ENCODE assay signal across 1 cellular context in the genomic region with DNA sequence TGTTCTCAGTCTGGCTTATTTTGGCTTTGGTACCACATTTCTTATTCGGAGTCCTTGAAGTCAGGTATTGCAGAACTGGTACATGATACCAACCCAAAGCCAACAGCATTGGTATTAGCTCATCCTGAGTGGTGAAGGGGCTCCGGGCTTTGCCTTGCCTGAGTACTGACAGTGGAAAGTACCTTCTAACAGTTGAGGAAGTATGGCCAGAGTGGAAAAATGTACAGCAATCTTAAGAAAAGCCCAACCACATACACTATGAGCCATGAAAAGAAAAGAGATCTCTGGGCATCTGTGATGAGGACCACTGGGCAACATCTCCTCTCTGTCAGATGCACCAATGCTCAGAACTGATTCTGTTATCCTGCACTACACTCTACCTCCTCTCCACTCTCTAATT.
TF ChIP-seq lines count a peak whose summit lies in the region.

No MANE protein-coding gene starts in this region.

TF ChIP-seq in GM12878, 131 proteins besides CTCF, POLR2A, EP300 and RAD21 (continued from another document and continues in another):
- TF ChIP-seq, protein P1, sequence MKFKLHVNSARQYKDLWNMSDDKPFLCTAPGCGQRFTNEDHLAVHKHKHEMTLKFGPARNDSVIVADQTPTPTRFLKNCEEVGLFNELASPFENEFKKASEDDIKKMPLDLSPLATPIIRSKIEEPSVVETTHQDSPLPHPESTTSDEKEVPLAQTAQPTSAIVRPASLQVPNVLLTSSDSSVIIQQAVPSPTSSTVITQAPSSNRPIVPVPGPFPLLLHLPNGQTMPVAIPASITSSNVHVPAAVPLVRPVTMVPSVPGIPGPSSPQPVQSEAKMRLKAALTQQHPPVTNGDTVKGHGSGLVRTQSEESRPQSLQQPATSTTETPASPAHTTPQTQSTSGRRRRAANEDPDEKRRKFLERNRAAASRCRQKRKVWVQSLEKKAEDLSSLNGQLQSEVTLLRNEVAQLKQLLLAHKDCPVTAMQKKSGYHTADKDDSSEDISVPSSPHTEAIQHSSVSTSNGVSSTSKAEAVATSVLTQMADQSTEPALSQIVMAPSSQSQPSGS (IDR thresholded peaks at IDR 0.05; ENCODE audit: low read length): no peak; the same call in 1 of the 2 replicates
- TF ChIP-seq MXI1 (IDR thresholded peaks at IDR 0.05; ENCODE audit: low read depth, low read length): no peak
- no peak for TF ChIP-seq SMARCA5 (IDR thresholded peaks at IDR 0.05)
- TF ChIP-seq, protein P2, sequence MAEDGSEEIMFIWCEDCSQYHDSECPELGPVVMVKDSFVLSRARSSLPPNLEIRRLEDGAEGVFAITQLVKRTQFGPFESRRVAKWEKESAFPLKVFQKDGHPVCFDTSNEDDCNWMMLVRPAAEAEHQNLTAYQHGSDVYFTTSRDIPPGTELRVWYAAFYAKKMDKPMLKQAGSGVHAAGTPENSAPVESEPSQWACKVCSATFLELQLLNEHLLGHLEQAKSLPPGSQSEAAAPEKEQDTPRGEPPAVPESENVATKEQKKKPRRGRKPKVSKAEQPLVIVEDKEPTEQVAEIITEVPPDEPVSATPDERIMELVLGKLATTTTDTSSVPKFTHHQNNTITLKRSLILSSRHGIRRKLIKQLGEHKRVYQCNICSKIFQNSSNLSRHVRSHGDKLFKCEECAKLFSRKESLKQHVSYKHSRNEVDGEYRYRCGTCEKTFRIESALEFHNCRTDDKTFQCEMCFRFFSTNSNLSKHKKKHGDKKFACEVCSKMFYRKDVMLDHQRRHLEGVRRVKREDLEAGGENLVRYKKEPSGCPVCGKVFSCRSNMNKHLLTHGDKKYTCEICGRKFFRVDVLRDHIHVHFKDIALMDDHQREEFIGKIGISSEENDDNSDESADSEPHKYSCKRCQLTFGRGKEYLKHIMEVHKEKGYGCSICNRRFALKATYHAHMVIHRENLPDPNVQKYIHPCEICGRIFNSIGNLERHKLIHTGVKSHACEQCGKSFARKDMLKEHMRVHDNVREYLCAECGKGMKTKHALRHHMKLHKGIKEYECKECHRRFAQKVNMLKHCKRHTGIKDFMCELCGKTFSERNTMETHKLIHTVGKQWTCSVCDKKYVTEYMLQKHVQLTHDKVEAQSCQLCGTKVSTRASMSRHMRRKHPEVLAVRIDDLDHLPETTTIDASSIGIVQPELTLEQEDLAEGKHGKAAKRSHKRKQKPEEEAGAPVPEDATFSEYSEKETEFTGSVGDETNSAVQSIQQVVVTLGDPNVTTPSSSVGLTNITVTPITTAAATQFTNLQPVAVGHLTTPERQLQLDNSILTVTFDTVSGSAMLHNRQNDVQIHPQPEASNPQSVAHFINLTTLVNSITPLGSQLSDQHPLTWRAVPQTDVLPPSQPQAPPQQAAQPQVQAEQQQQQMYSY (CRISPR knock-in tag; IDR thresholded peaks at IDR 0.05): no peak
- peak; percentile 60 for TF ChIP-seq DPF2 (IDR thresholded peaks at IDR 0.05)
- TF ChIP-seq ZNF207 (IDR thresholded peaks at IDR 0.05; ENCODE audit: borderline replicate concordance): no peak
- TF ChIP-seq, protein P3, sequence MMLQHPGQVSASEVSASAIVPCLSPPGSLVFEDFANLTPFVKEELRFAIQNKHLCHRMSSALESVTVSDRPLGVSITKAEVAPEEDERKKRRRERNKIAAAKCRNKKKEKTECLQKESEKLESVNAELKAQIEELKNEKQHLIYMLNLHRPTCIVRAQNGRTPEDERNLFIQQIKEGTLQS (IDR thresholded peaks at IDR 0.05; ENCODE audit: borderline replicate concordance, extremely low read depth, low read depth, low read length): no peak
- TF ChIP-seq CREB1 (IDR thresholded peaks at IDR 0.05; ENCODE audit: low read depth): no peak
- TF ChIP-seq YBX1 (IDR thresholded peaks at IDR 0.05): no peak
- no peak for TF ChIP-seq SREBF2 (IDR thresholded peaks at IDR 0.05; ENCODE audit: low read length)
- no peak for TF ChIP-seq STAT3 (IDR thresholded peaks at IDR 0.05; ENCODE audit: low read depth, low read length)
- TF ChIP-seq POLR2AphosphoS2 (IDR thresholded peaks at IDR 0.05; ENCODE audit: low read depth, low read length): no peak
- TF ChIP-seq MEF2A (IDR thresholded peaks at IDR 0.05; ENCODE audit: insufficient read depth, low read depth, low read length): no peak
- TF ChIP-seq, protein P4, sequence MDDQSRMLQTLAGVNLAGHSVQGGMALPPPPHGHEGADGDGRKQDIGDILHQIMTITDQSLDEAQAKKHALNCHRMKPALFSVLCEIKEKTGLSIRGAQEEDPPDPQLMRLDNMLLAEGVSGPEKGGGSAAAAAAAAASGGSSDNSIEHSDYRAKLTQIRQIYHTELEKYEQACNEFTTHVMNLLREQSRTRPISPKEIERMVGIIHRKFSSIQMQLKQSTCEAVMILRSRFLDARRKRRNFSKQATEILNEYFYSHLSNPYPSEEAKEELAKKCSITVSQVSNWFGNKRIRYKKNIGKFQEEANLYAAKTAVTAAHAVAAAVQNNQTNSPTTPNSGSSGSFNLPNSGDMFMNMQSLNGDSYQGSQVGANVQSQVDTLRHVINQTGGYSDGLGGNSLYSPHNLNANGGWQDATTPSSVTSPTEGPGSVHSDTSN (IDR thresholded peaks at IDR 0.05; ENCODE audit: insufficient replicate concordance, low read depth, low read length): no peak
- no peak for TF ChIP-seq FOS (IDR thresholded peaks at IDR 0.05; ENCODE audit: borderline replicate concordance, extremely low read depth, insufficient read length)
- TF ChIP-seq NR2F1 (conservative IDR thresholded peaks at IDR 0.05): no peak
- TF ChIP-seq CHD4 (IDR thresholded peaks at IDR 0.05): no peak
- TF ChIP-seq PML (IDR thresholded peaks at IDR 0.05; ENCODE audit: low read length): no peak
- TF ChIP-seq, protein P5, sequence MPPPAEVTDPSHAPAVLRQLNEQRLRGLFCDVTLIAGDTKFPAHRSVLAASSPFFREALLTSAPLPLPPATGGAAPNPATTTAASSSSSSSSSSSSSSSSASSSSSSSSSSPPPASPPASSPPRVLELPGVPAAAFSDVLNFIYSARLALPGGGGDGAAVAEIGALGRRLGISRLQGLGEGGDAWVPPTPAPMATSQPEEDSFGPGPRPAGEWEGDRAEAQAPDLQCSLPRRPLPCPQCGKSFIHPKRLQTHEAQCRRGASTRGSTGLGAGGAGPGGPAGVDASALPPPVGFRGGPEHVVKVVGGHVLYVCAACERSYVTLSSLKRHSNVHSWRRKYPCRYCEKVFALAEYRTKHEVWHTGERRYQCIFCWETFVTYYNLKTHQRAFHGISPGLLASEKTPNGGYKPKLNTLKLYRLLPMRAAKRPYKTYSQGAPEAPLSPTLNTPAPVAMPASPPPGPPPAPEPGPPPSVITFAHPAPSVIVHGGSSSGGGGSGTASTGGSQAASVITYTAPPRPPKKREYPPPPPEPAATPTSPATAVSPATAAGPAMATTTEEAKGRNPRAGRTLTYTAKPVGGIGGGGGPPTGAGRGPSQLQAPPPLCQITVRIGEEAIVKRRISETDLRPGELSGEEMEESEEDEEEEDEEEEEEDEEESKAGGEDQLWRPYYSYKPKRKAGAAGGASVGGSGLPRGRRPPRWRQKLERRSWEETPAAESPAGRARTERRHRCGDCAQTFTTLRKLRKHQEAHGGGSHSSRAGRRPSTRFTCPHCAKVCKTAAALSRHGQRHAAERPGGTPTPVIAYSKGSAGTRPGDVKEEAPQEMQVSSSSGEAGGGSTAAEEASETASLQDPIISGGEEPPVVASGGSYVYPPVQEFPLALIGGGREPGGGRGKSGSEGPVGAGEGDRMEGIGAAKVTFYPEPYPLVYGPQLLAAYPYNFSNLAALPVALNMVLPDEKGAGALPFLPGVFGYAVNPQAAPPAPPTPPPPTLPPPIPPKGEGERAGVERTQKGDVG (CRISPR knock-in tag; IDR thresholded peaks at IDR 0.05): no peak
- peak; percentile 79 for TF ChIP-seq RUNX3 (IDR thresholded peaks at IDR 0.05; ENCODE audit: low read length)
- TF ChIP-seq IKZF1 (conservative IDR thresholded peaks at IDR 0.05): peak; percentile 67
- TF ChIP-seq CBX3 (IDR thresholded peaks at IDR 0.05; ENCODE audit: borderline replicate concordance, low read depth): no peak
- no peak for TF ChIP-seq SUZ12 (IDR thresholded peaks at IDR 0.05; ENCODE audit: unreplicated experiment)
- TF ChIP-seq, protein P6, sequence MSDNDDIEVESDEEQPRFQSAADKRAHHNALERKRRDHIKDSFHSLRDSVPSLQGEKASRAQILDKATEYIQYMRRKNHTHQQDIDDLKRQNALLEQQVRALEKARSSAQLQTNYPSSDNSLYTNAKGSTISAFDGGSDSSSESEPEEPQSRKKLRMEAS (IDR thresholded peaks at IDR 0.05; ENCODE audit: low read depth, low read length): no peak
- TF ChIP-seq FOXK2 (IDR thresholded peaks at IDR 0.05): no peak
- TF ChIP-seq HDAC2 (IDR thresholded peaks at IDR 0.05): no peak
- TF ChIP-seq RFX5 (IDR thresholded peaks at IDR 0.05; ENCODE audit: low read depth, low read length): no peak
- TF ChIP-seq, protein P7, sequence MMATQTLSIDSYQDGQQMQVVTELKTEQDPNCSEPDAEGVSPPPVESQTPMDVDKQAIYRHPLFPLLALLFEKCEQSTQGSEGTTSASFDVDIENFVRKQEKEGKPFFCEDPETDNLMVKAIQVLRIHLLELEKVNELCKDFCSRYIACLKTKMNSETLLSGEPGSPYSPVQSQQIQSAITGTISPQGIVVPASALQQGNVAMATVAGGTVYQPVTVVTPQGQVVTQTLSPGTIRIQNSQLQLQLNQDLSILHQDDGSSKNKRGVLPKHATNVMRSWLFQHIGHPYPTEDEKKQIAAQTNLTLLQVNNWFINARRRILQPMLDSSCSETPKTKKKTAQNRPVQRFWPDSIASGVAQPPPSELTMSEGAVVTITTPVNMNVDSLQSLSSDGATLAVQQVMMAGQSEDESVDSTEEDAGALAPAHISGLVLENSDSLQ (IDR thresholded peaks at IDR 0.05): no peak
- TF ChIP-seq JUNB (IDR thresholded peaks at IDR 0.05): peak; percentile 24
- peak; percentile 25; the same call in 1 of the 2 replicates for TF ChIP-seq LARP7 (IDR thresholded peaks at IDR 0.05)
- TF ChIP-seq SP1 (IDR thresholded peaks at IDR 0.05; ENCODE audit: low read depth, low read length): no peak
- TF ChIP-seq, protein P8, sequence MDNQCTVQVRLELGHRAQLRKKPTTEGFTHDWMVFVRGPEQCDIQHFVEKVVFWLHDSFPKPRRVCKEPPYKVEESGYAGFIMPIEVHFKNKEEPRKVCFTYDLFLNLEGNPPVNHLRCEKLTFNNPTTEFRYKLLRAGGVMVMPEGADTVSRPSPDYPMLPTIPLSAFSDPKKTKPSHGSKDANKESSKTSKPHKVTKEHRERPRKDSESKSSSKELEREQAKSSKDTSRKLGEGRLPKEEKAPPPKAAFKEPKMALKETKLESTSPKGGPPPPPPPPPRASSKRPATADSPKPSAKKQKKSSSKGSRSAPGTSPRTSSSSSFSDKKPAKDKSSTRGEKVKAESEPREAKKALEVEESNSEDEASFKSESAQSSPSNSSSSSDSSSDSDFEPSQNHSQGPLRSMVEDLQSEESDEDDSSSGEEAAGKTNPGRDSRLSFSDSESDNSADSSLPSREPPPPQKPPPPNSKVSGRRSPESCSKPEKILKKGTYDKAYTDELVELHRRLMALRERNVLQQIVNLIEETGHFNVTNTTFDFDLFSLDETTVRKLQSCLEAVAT (IDR thresholded peaks at IDR 0.05): peak; percentile 55; the same call in 1 of the 2 replicates
- TF ChIP-seq, protein P9, sequence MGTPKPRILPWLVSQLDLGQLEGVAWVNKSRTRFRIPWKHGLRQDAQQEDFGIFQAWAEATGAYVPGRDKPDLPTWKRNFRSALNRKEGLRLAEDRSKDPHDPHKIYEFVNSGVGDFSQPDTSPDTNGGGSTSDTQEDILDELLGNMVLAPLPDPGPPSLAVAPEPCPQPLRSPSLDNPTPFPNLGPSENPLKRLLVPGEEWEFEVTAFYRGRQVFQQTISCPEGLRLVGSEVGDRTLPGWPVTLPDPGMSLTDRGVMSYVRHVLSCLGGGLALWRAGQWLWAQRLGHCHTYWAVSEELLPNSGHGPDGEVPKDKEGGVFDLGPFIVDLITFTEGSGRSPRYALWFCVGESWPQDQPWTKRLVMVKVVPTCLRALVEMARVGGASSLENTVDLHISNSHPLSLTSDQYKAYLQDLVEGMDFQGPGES (IDR thresholded peaks at IDR 0.05): no peak
- no peak for TF ChIP-seq SMC3 (IDR thresholded peaks at IDR 0.05; ENCODE audit: borderline replicate concordance, low read length)
- TF ChIP-seq, protein P10, sequence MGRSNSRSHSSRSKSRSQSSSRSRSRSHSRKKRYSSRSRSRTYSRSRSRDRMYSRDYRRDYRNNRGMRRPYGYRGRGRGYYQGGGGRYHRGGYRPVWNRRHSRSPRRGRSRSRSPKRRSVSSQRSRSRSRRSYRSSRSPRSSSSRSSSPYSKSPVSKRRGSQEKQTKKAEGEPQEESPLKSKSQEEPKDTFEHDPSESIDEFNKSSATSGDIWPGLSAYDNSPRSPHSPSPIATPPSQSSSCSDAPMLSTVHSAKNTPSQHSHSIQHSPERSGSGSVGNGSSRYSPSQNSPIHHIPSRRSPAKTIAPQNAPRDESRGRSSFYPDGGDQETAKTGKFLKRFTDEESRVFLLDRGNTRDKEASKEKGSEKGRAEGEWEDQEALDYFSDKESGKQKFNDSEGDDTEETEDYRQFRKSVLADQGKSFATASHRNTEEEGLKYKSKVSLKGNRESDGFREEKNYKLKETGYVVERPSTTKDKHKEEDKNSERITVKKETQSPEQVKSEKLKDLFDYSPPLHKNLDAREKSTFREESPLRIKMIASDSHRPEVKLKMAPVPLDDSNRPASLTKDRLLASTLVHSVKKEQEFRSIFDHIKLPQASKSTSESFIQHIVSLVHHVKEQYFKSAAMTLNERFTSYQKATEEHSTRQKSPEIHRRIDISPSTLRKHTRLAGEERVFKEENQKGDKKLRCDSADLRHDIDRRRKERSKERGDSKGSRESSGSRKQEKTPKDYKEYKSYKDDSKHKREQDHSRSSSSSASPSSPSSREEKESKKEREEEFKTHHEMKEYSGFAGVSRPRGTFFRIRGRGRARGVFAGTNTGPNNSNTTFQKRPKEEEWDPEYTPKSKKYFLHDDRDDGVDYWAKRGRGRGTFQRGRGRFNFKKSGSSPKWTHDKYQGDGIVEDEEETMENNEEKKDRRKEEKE (IDR thresholded peaks at IDR 0.05): no peak
- TF ChIP-seq, protein P11, sequence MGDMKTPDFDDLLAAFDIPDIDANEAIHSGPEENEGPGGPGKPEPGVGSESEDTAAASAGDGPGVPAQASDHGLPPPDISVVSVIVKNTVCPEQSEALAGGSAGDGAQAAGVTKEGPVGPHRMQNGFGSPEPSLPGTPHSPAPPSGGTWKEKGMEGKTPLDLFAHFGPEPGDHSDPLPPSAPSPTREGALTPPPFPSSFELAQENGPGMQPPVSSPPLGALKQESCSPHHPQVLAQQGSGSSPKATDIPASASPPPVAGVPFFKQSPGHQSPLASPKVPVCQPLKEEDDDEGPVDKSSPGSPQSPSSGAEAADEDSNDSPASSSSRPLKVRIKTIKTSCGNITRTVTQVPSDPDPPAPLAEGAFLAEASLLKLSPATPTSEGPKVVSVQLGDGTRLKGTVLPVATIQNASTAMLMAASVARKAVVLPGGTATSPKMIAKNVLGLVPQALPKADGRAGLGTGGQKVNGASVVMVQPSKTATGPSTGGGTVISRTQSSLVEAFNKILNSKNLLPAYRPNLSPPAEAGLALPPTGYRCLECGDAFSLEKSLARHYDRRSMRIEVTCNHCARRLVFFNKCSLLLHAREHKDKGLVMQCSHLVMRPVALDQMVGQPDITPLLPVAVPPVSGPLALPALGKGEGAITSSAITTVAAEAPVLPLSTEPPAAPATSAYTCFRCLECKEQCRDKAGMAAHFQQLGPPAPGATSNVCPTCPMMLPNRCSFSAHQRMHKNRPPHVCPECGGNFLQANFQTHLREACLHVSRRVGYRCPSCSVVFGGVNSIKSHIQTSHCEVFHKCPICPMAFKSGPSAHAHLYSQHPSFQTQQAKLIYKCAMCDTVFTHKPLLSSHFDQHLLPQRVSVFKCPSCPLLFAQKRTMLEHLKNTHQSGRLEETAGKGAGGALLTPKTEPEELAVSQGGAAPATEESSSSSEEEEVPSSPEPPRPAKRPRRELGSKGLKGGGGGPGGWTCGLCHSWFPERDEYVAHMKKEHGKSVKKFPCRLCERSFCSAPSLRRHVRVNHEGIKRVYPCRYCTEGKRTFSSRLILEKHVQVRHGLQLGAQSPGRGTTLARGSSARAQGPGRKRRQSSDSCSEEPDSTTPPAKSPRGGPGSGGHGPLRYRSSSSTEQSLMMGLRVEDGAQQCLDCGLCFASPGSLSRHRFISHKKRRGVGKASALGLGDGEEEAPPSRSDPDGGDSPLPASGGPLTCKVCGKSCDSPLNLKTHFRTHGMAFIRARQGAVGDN (IDR thresholded peaks at IDR 0.05): no peak
- no peak for TF ChIP-seq NRF1 (conservative IDR thresholded peaks at IDR 0.05; ENCODE audit: low read depth, low read length)
- no peak for TF ChIP-seq HCFC1 (IDR thresholded peaks at IDR 0.05; ENCODE audit: low read length)
